In the genomic region with DNA sequence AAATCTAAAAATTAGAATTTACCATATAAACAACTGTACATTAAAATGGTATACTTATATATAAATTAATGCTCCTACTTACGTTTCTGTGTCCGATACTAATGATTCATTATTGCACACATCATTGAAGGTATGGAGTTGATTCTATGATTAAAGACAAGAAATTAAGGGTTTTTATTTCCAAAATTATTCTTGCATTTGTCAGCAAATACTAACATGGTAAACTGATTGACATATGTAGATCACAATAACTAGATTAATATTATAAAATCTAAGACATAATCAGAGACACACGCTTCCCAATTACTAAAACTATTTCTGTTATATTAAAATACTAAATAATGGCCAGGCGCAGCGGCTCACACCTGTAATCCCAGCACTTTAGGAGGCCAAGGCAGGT, we compare ENCODE assay signal across 23 cellular contexts.
DNase-seq lines count a peak whose midpoint lies in the region; ATAC-seq, FAIRE-seq and TF ChIP-seq lines count a peak whose summit lies in the region.
"Had no signal": no experiment of that assay in that cellular context is flagged by ENCODE, and none has a peak within 500 bp of the region (broad histone marks: within the 10 kb centered on the region; RNA-seq: fewer than 3 reads in every experiment).

No MANE protein-coding gene starts in this region.

- H3K79me2 ChIP-seq in GM23338 (replicated peaks; ENCODE audit: insufficient read depth) (0 out of 2 replicates have a peak, but pooled peaks cover 13% of the 10 kb centered on the region), K562 (ENCODE audit: control insufficient read depth, insufficient read depth, low read length) (peaks cover 8% of the 10 kb centered on the region; the same call in 2 of the 3 replicates), osteoblast (ENCODE audit: insufficient read depth, low read length) (peaks cover 50% of the 10 kb centered on the region), mammary epithelial cell (ENCODE audit: insufficient read depth, low read length) (peaks cover 20% of the 10 kb centered on the region)

- H3K9me2 ChIP-seq in GM23338 (ENCODE audit: insufficient read depth) = no peaks in the 10 kb centered on the region

- no peaks in the 10 kb centered on the region for H3F3A ChIP-seq in GM23338 (replicated peaks; ENCODE audit: low read depth)

- H3K27ac Mint-ChIP-seq in GM23338 = no peak overlapping the region
- no peak overlapping the region for H3K27ac Mint-ChIP-seq in stimulated activated effector memory CD8-positive, alpha-beta T cell treated with anti-CD3 and anti-CD28 coated beads, Interleukin-12 subunit alpha, Interleukin-12 subunit beta, amount 100 ng/mL, for 72 hours
- H3K27ac Mint-ChIP-seq: B cell; CD4-positive, alpha-beta T cell; CD8-positive, alpha-beta T cell had no signal

- H3K9ac ChIP-seq in K562 (ENCODE audit: insufficient read depth in 1 of 2, low read depth in 2 of 2, low read length in 2 of 2) = no peak overlapping the region
- H3K9ac ChIP-seq in mammary epithelial cell (ENCODE audit: insufficient read depth, low read length) = no peak overlapping the region
- H3K9ac ChIP-seq: BLaER1 treated with 17β-estradiol and CSF1 and Interleukin-3, amounts not matched to agents 10 nM and 100 nM had no signal

- CTCF ChIA-PET in A549 (lab: Yijun Ruan, JAX) (interaction anchor here (0.6 to 0.8 kb wide), 2 partner anchors 23 to 499 kb away, joined by 3 to 4 read pairs; no protein-coding TSS in a partner anchor), K562 (lab: Yijun Ruan, JAX; ENCODE audit: low intra/inter-chr PET ratio) (no interaction called here), mammary epithelial cell (lab: Charles Lee; ENCODE audit: low non-redundant PET) (no interaction called here)

- DNase-seq in A549 (ENCODE audit: low read depth in 1 of 2, low spot score in 1 of 2) (no peak), GM23338 (ENCODE audit: low spot score) (no peak), K562 (ENCODE audit: extremely low read depth in 1 of 4, low spot score in 3 of 4) (no peak), osteoblast (ENCODE audit: insufficient read length, low spot score, missing footprints) (peak; percentile 17), mammary epithelial cell (no peak), dermis blood vessel endothelial cell (no peak)
- DNase-seq in stimulated activated effector memory CD8-positive, alpha-beta T cell treated with anti-CD3 and anti-CD28 coated beads, Interleukin-12 subunit alpha, Interleukin-12 subunit beta, amount 100 ng/mL, for 72 hours (ENCODE audit: low spot score in 2 of 2) = no peak
- DNase-seq: 8988T; AML-193; Caco-2; Calu3; CD4-positive, alpha-beta T cell; CD8-positive, alpha-beta T cell; DMS79 treated with DMSO at 0.1 percent for 48 hours; GF-D8 had no signal

- no peak overlapping the region for H3K4me3 ChIP-seq in A549
- H3K4me3 ChIP-seq in GM23338 = no peak overlapping the region
- no peak overlapping the region for H3K4me3 ChIP-seq in K562
- no peak overlapping the region for H3K4me3 ChIP-seq in osteoblast (ENCODE audit: insufficient read depth, low read length)
- H3K4me3 ChIP-seq in mammary epithelial cell (replicated peaks in 1 of 3; ENCODE audit: insufficient read depth in 1 of 3, low read depth in 2 of 3, low read length in 3 of 3) = no peak overlapping the region
- H3K4me3 ChIP-seq: BLaER1 treated with 17β-estradiol and CSF1 and Interleukin-3, amounts not matched to agents 10 nM and 100 nM had no signal

- TF ChIP-seq POLR2A in A549 (IDR thresholded peaks at IDR 0.05; ENCODE audit: low read length) (no peak), K562 (conservative IDR thresholded peaks at IDR 0.05) (no peak)

- peaks cover 5% of the 10 kb centered on the region; the same call in 2 of the 3 replicates for H3K4me1 Mint-ChIP-seq in GM23338
- H3K4me1 Mint-ChIP-seq in stimulated activated effector memory CD8-positive, alpha-beta T cell treated with anti-CD3 and anti-CD28 coated beads, Interleukin-12 subunit alpha, Interleukin-12 subunit beta, amount 100 ng/mL, for 72 hours = peaks cover 19% of the 10 kb centered on the region
- H3K4me1 Mint-ChIP-seq: B cell had no signal

- H3K9me3 Mint-ChIP-seq in GM23338 = no peaks in the 10 kb centered on the region
- H3K9me3 Mint-ChIP-seq in stimulated activated effector memory CD8-positive, alpha-beta T cell treated with anti-CD3 and anti-CD28 coated beads, Interleukin-12 subunit alpha, Interleukin-12 subunit beta, amount 100 ng/mL, for 72 hours = no peaks in the 10 kb centered on the region
- H3K9me3 Mint-ChIP-seq: CD4-positive, alpha-beta T cell; CD8-positive, alpha-beta T cell had no signal

- TF ChIP-seq EP300 in A549 (IDR thresholded peaks at IDR 0.05) (no peak), K562 (IDR thresholded peaks at IDR 0.05; ENCODE audit: low read length) (no peak)

- ATAC-seq in A549 (no peak), GM23338 (no peak), K562 (no peak)
- no peak for ATAC-seq in stimulated activated effector memory CD8-positive, alpha-beta T cell treated with anti-CD3 and anti-CD28 coated beads, Interleukin-12 subunit alpha, Interleukin-12 subunit beta, amount 100 ng/mL, for 72 hours
- ATAC-seq: CD8-positive, alpha-beta T cell had no signal

- POLR2A ChIA-PET in A549 (lab: Yijun Ruan, JAX) = no interaction called here
- POLR2A ChIA-PET in K562 (lab: Yijun Ruan, JAX) = no interaction called here

- no peak overlapping the region for H3K4me2 ChIP-seq in A549
- no peak overlapping the region for H3K4me2 ChIP-seq in GM23338
- no peak overlapping the region for H3K4me2 ChIP-seq in K562 (ENCODE audit: insufficient read depth, low read length)
- no peak overlapping the region for H3K4me2 ChIP-seq in osteoblast (ENCODE audit: insufficient read depth, low read length)
- no peak overlapping the region for H3K4me2 ChIP-seq in mammary epithelial cell (ENCODE audit: insufficient read depth, low read depth, low read length)
- H3K4me2 ChIP-seq: BLaER1 treated with 17β-estradiol and CSF1 and Interleukin-3, amounts not matched to agents 10 nM and 100 nM had no signal

- dilution Hi-C loops in mammary epithelial cell (cut with HindIII; ENCODE audit: low sequenced_read_pairs) = no loop called here

- H2AFZ ChIP-seq in GM23338 (no peak overlapping the region), K562 (ENCODE audit: low read depth, low read length) (no peak overlapping the region), osteoblast (ENCODE audit: low read length) (no peak overlapping the region), mammary epithelial cell (ENCODE audit: low read depth, low read length) (no peak overlapping the region)

- H3K4me3 Mint-ChIP-seq in GM23338 = no peak overlapping the region
- no peak overlapping the region for H3K4me3 Mint-ChIP-seq in stimulated activated effector memory CD8-positive, alpha-beta T cell treated with anti-CD3 and anti-CD28 coated beads, Interleukin-12 subunit alpha, Interleukin-12 subunit beta, amount 100 ng/mL, for 72 hours
- H3K4me3 Mint-ChIP-seq: B cell; CD4-positive, alpha-beta T cell; CD8-positive, alpha-beta T cell had no signal

- H3K36me3 Mint-ChIP-seq in GM23338 (ENCODE audit: low read depth) = peaks cover 87% of the 10 kb centered on the region
- peaks cover 100% of the 10 kb centered on the region for H3K36me3 Mint-ChIP-seq in stimulated activated effector memory CD8-positive, alpha-beta T cell treated with anti-CD3 and anti-CD28 coated beads, Interleukin-12 subunit alpha, Interleukin-12 subunit beta, amount 100 ng/mL, for 72 hours

- no peak overlapping the region for H3K27ac ChIP-seq in A549
- H3K27ac ChIP-seq in GM23338 (ENCODE audit: low read depth) = peak overlapping the region; percentile 21; the same call in 1 of the 2 replicates
- no peak overlapping the region for H3K27ac ChIP-seq in K562 (ENCODE audit: extremely low read depth, low read depth, low read length)
- no peak overlapping the region for H3K27ac ChIP-seq in osteoblast (ENCODE audit: low read depth, low read length)
- H3K27ac ChIP-seq in mammary epithelial cell (ENCODE audit: insufficient read depth, low read depth, low read length) = no peak overlapping the region
- H3K27ac ChIP-seq: BLaER1 treated with 17β-estradiol and CSF1 and Interleukin-3, amounts not matched to agents 10 nM and 100 nM; C4-2B had no signal

- H3K9me3 ChIP-seq in A549 (no peaks in the 10 kb centered on the region), K562 (replicated peaks; ENCODE audit: control insufficient read depth, insufficient read depth, low read depth, low read length) (no peaks in the 10 kb centered on the region), osteoblast (ENCODE audit: low read depth, low read length) (no peaks in the 10 kb centered on the region), mammary epithelial cell (replicated peaks; ENCODE audit: insufficient read depth, low read length) (no peaks in the 10 kb centered on the region)
- H3K9me3 ChIP-seq: Caco-2 had no signal

- H3K27me3 ChIP-seq in GM23338 (ENCODE audit: insufficient read depth) (no peaks in the 10 kb centered on the region), K562 (ENCODE audit: control insufficient read depth in 2 of 2, insufficient read depth in 2 of 2, low read length in 2 of 2) (no peaks in the 10 kb centered on the region), osteoblast (ENCODE audit: insufficient read depth, low read length) (no peaks in the 10 kb centered on the region), mammary epithelial cell (ENCODE audit: insufficient read depth, low read length) (no peaks in the 10 kb centered on the region)
- H3K27me3 ChIP-seq: BLaER1 treated with 17β-estradiol and CSF1 and Interleukin-3, amounts not matched to agents 10 nM and 100 nM had no signal

- no peaks in the 10 kb centered on the region for H3K9me1 ChIP-seq in K562 (ENCODE audit: control insufficient read depth, insufficient read depth, low read length)

- WGBS in A549 (ENCODE audit: missing lambda C conversion rate) = 90% methylated on average over 5 of the region's 5 CpGs
- 96% methylated on average over 5 of the region's 5 CpGs for WGBS in K562 (ENCODE audit: insufficient coverage, low coverage, missing lambda C conversion rate)
- 100% methylated on average over 5 of the region's 5 CpGs for WGBS in mammary epithelial cell (ENCODE audit: low coverage, missing lambda C conversion rate)

- H3K27me3 Mint-ChIP-seq in GM23338 (ENCODE audit: insufficient read depth, low read depth, poor library complexity) = no peaks in the 10 kb centered on the region
- H3K27me3 Mint-ChIP-seq: B cell; CD4-positive, alpha-beta T cell had no signal

- in situ Hi-C loops in K562 (cut with MboI) = no loop called here
- in situ Hi-C loops in mammary epithelial cell (cut with MboI; ENCODE audit: low sequenced_read_pairs in 2 of 2) = no loop called here

- no peak for FAIRE-seq in A549 (lab: Jason Lieb, UNC)
- FAIRE-seq in K562 (lab: Jason Lieb, UNC) = no peak
- FAIRE-seq: A204.1, D721Med, G401.6, GM12891, GM19239 had no signal

- peaks cover 15% of the 10 kb centered on the region for H3K36me3 ChIP-seq in GM23338 (ENCODE audit: insufficient read depth)
- H3K36me3 ChIP-seq in K562 (ENCODE audit: control insufficient read depth, insufficient read depth, low read length) = peaks cover 83% of the 10 kb centered on the region
- H3K36me3 ChIP-seq in osteoblast (ENCODE audit: insufficient read depth, low read length) = peaks cover 58% of the 10 kb centered on the region
- H3K36me3 ChIP-seq in mammary epithelial cell (ENCODE audit: insufficient read depth, low read length) = peaks cover 21% of the 10 kb centered on the region

- BruUV-seq in K562 (replicated peaks; lab: Mats Ljungman, UMichigan) (no TSS peak), mammary epithelial cell (replicated peaks; lab: Mats Ljungman, UMichigan) (no TSS peak)

- TF ChIP-seq RAD21 in A549 (conservative IDR thresholded peaks at IDR 0.05 in 1 of 2, IDR thresholded peaks at IDR 0.05 in 1 of 2) (no peak), K562 (CRISPR knock-in tag; conservative IDR thresholded peaks at IDR 0.05 in 1 of 2, IDR thresholded peaks at IDR 0.05 in 1 of 2) (no peak)

- no peaks in the 10 kb centered on the region for H3K4me1 ChIP-seq in A549
- 0 out of 2 replicates have a peak, but pooled peaks cover 9% of the 10 kb centered on the region for H3K4me1 ChIP-seq in GM23338 (ENCODE audit: insufficient read depth)
- H3K4me1 ChIP-seq in K562 (replicated peaks in 1 of 2; ENCODE audit: control insufficient read depth in 2 of 2, insufficient read depth in 2 of 2, low read length in 2 of 2) = no peaks in the 10 kb centered on the region
- no peaks in the 10 kb centered on the region for H3K4me1 ChIP-seq in osteoblast (ENCODE audit: insufficient read depth, low read length)
- no peaks in the 10 kb centered on the region for H3K4me1 ChIP-seq in mammary epithelial cell (ENCODE audit: insufficient read depth, low read length)
- H3K4me1 ChIP-seq: BLaER1 treated with 17β-estradiol and CSF1 and Interleukin-3, amounts not matched to agents 10 nM and 100 nM; Caco-2 had no signal

- H4K20me1 ChIP-seq in GM23338 (replicated peaks; ENCODE audit: insufficient read depth) = no peaks in the 10 kb centered on the region
- H4K20me1 ChIP-seq in K562 (replicated peaks; ENCODE audit: control insufficient read depth, insufficient read depth, low read length) = no peaks in the 10 kb centered on the region
- peaks cover 4% of the 10 kb centered on the region for H4K20me1 ChIP-seq in osteoblast (ENCODE audit: insufficient read depth, low read length)
- no peaks in the 10 kb centered on the region for H4K20me1 ChIP-seq in mammary epithelial cell (ENCODE audit: insufficient read depth, low read length)

- TF ChIP-seq CTCF in A549 (IDR thresholded peaks at IDR 0.05) (no peak), GM23338 (conservative IDR thresholded peaks at IDR 0.05; ENCODE audit: low read depth in 2 of 2) (no peak), K562 (IDR thresholded peaks at IDR 0.05 in 2 of 3, conservative IDR thresholded peaks at IDR 0.05 in 1 of 3; ENCODE audit: insufficient read depth in 2 of 3, low read depth in 1 of 3, low read length in 3 of 3) (no peak), osteoblast (IDR thresholded peaks at IDR 0.05; ENCODE audit: extremely low read depth, low read depth, low read length) (no peak), mammary epithelial cell (conservative IDR thresholded peaks at IDR 0.05 in 1 of 2, IDR thresholded peaks at IDR 0.05 in 1 of 2; ENCODE audit: extremely low read depth in 1 of 2, insufficient read depth in 1 of 2, low read depth in 1 of 2, low read length in 2 of 2) (no peak)

- intact Hi-C loops in K562 (cut with micrococcal nuclease) = no loop called here
- intact Hi-C loops in mammary epithelial cell (cut with micrococcal nuclease) = loop anchor here (10.0 kb wide), 1 partner anchor 57 kb away; no protein-coding TSS in a partner anchor

Comparison
In these comparisons a context has a peak if more than half of its experiments do, and no peak if none do; other contexts are left out.
1. Of the 35 proteins assayed by ChIP-seq in both K562 and A549: peak only in K562: none; only in A549: none; in both: MAFK; in neither: 34.